21 cellular contexts compared by ENCODE assay signal in the genomic region with DNA sequence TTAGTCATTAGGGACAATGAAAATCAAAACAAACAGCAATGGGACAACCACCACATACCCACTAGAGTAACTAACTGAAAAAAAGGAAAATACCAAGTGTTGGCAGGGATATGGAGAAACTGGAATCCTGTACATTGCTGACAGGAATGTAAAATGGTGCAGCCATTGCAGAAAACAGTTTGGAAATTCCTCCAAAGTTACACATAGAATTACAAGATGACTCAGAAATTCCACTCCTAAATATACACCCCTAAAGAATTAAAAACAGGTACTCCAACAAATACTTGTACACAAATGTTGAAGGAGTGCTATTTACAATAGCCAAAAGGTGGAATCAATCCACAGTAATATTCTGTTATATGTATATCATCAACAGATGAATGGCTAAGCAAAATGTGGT.
DNase-seq lines count a peak whose midpoint lies in the region; ATAC-seq and TF ChIP-seq lines count a peak whose summit lies in the region.
"Had no signal": no experiment of that assay in that cellular context is flagged by ENCODE, and none has a peak within 500 bp of the region (broad histone marks: within the 10 kb centered on the region; RNA-seq: fewer than 3 reads in every experiment).

No MANE protein-coding gene starts in this region.

- intact Hi-C loops in Panc1 (cut with micrococcal nuclease; ENCODE audit: unreplicated experiment), result loop anchor here (5.0 to 10.0 kb wide), 2 partner anchors 38 to 174 kb away; no protein-coding TSS in a partner anchor

- no TSS peak for BruUV-seq in Panc1 (replicated peaks; lab: Mats Ljungman, UMichigan)

- H3K27ac ChIP-seq in Panc1 (ENCODE audit: low read length) (no peak overlapping the region), epithelial cell of prostate (peak overlapping the region; percentile 2)
- H3K27ac ChIP-seq: gastrocnemius medialis had no signal

- no peak overlapping the region for H3K4me3 ChIP-seq in Panc1 (ENCODE audit: low read depth in 2 of 2, low read length in 2 of 2)
- H3K4me3 ChIP-seq: gastrocnemius medialis had no signal

- H3K4me1 Mint-ChIP-seq in activated T-cell treated with anti-CD3 and anti-CD28 coated beads, Interleukin-2, amount 50 U/mL, for 24 hours (ENCODE audit: low read depth), result peaks cover 36% of the 10 kb centered on the region
- peaks cover 2% of the 10 kb centered on the region for H3K4me1 Mint-ChIP-seq in progenitor cell of endocrine pancreas (ENCODE audit: low read depth)
- peaks cover 37% of the 10 kb centered on the region for H3K4me1 Mint-ChIP-seq in stimulated activated effector memory CD8-positive, alpha-beta T cell treated with anti-CD3 and anti-CD28 coated beads, Interleukin-12 subunit alpha, Interleukin-12 subunit beta, amount 100 ng/mL, for 72 hours

- H3K9me3 Mint-ChIP-seq in activated T-cell treated with anti-CD3 and anti-CD28 coated beads, Interleukin-2, amount 50 U/mL, for 24 hours, result no peaks in the 10 kb centered on the region
- peaks cover 2% of the 10 kb centered on the region for H3K9me3 Mint-ChIP-seq in progenitor cell of endocrine pancreas (ENCODE audit: low read depth)
- no peaks in the 10 kb centered on the region for H3K9me3 Mint-ChIP-seq in stimulated activated effector memory CD8-positive, alpha-beta T cell treated with anti-CD3 and anti-CD28 coated beads, Interleukin-12 subunit alpha, Interleukin-12 subunit beta, amount 100 ng/mL, for 72 hours
- H3K9me3 Mint-ChIP-seq: effector memory CD8-positive, alpha-beta T cell; nephron progenitor cell; stimulated activated naive B cell treated with anti-CD40 and anti-IgM and Interleukin-4, amounts not matched to agents 10 μg/mL and 1 μg/mL and 100 μg/mL, for 72 hours had no signal

- POLR2A ChIA-PET in Panc1 (lab: Charles Lee), result no interaction called here

- H3K9me3 ChIP-seq in Panc1 (ENCODE audit: control insufficient read depth, insufficient read depth, low read depth, low read length), result no peaks in the 10 kb centered on the region
- H3K9me3 ChIP-seq: gastrocnemius medialis, SK-N-SH had no signal

- in situ Hi-C loops in Panc1 (cut with HindIII; ENCODE audit: low pct_unique_long_range_greater_than_20kb, low sequenced_read_pairs), result no loop called here

- H3K36me3 ChIP-seq in Panc1 (ENCODE audit: control insufficient read depth, insufficient read depth, low read length), result peaks cover 2% of the 10 kb centered on the region; the same call in 1 of the 2 replicates

- no peak overlapping the region for H3K4me3 Mint-ChIP-seq in activated T-cell treated with anti-CD3 and anti-CD28 coated beads, Interleukin-2, amount 50 U/mL, for 24 hours
- H3K4me3 Mint-ChIP-seq in progenitor cell of endocrine pancreas (ENCODE audit: low read depth), result no peak overlapping the region
- H3K4me3 Mint-ChIP-seq in stimulated activated effector memory CD8-positive, alpha-beta T cell treated with anti-CD3 and anti-CD28 coated beads, Interleukin-12 subunit alpha, Interleukin-12 subunit beta, amount 100 ng/mL, for 72 hours, result no peak overlapping the region
- H3K4me3 Mint-ChIP-seq: effector memory CD8-positive, alpha-beta T cell; mesothelial cell of epicardium; nephron progenitor cell; stimulated activated naive B cell treated with anti-CD40 and anti-IgM and Interleukin-4, amounts not matched to agents 10 μg/mL and 1 μg/mL and 100 μg/mL, for 72 hours had no signal

- peak overlapping the region; percentile 44 for H3K27ac Mint-ChIP-seq in activated T-cell treated with anti-CD3 and anti-CD28 coated beads, Interleukin-2, amount 50 U/mL, for 24 hours
- peak overlapping the region; percentile 11 for H3K27ac Mint-ChIP-seq in progenitor cell of endocrine pancreas
- H3K27ac Mint-ChIP-seq in stimulated activated effector memory CD8-positive, alpha-beta T cell treated with anti-CD3 and anti-CD28 coated beads, Interleukin-12 subunit alpha, Interleukin-12 subunit beta, amount 100 ng/mL, for 72 hours, result no peak overlapping the region
- H3K27ac Mint-ChIP-seq: mesothelial cell of epicardium, nephron progenitor cell had no signal

- TF ChIP-seq CTCF in Panc1 (IDR thresholded peaks at IDR 0.05), result no peak
- no peak for TF ChIP-seq CTCF in progenitor cell of endocrine pancreas (IDR thresholded peaks at IDR 0.05; ENCODE audit: unreplicated experiment)

- no peaks in the 10 kb centered on the region for H3K27me3 Mint-ChIP-seq in activated T-cell treated with anti-CD3 and anti-CD28 coated beads, Interleukin-2, amount 50 U/mL, for 24 hours
- no peaks in the 10 kb centered on the region for H3K27me3 Mint-ChIP-seq in progenitor cell of endocrine pancreas
- H3K27me3 Mint-ChIP-seq: effector memory CD8-positive, alpha-beta T cell; stimulated activated naive B cell treated with anti-CD40 and anti-IgM and Interleukin-4, amounts not matched to agents 10 μg/mL and 1 μg/mL and 100 μg/mL, for 72 hours had no signal

- H3K27me3 ChIP-seq in Panc1 (ENCODE audit: control insufficient read depth, insufficient read depth, low read length), result no peaks in the 10 kb centered on the region
- H3K27me3 ChIP-seq: gastrocnemius medialis had no signal

- DNase-seq in activated T-cell treated with anti-CD3 and anti-CD28 coated beads, Interleukin-2, amount 50 U/mL, for 24 hours, result no peak
- DNase-seq in activated T-cell treated with anti-CD3 and anti-CD28 coated beads, Interleukin-2, amount 50 U/mL, for 48 hours, result no peak
- DNase-seq in Panc1 (ENCODE audit: low read depth, low spot score) (no peak), epithelial cell of prostate (ENCODE audit: low read depth, low spot score) (no peak), progenitor cell of endocrine pancreas (ENCODE audit: low spot score, unreplicated experiment) (no peak), NCI-H2196 treated with DMSO at 0.1 percent for 48 hours (lab: John Stamatoyannopoulos, UW; ENCODE audit: unreplicated experiment) (no peak)
- no peak for DNase-seq in stimulated activated effector memory CD8-positive, alpha-beta T cell treated with anti-CD3 and anti-CD28 coated beads, Interleukin-12 subunit alpha, Interleukin-12 subunit beta, amount 100 ng/mL, for 72 hours (ENCODE audit: low spot score in 2 of 2)
- DNase-seq: 8988T; activated CD4-positive, CD25-positive, alpha-beta regulatory T cell treated with anti-CD3 and anti-CD28 coated beads, Interleukin-2, amount 50 U/mL, for 72 hours; C1 segment of cervical spinal cord; effector memory CD8-positive, alpha-beta T cell; gastrocnemius medialis; KG1; left cardiac atrium; NCI-H69; nephron progenitor cell; SK-N-SH; stimulated activated CD4-positive, alpha-beta T cell treated with anti-CD3 and anti-CD28 coated beads, Interleukin-15, amount 100 ng/mL, for 24 hours; stimulated activated naive B cell treated with anti-CD40 and anti-IgM and Interleukin-4, amounts not matched to agents 10 μg/mL and 1 μg/mL and 100 μg/mL, for 72 hours had no signal

- peaks cover 91% of the 10 kb centered on the region for H3K36me3 Mint-ChIP-seq in activated T-cell treated with anti-CD3 and anti-CD28 coated beads, Interleukin-2, amount 50 U/mL, for 24 hours (ENCODE audit: low read depth)
- peaks cover 27% of the 10 kb centered on the region for H3K36me3 Mint-ChIP-seq in progenitor cell of endocrine pancreas (ENCODE audit: insufficient read depth)
- peaks cover 84% of the 10 kb centered on the region for H3K36me3 Mint-ChIP-seq in stimulated activated effector memory CD8-positive, alpha-beta T cell treated with anti-CD3 and anti-CD28 coated beads, Interleukin-12 subunit alpha, Interleukin-12 subunit beta, amount 100 ng/mL, for 72 hours

- no peaks in the 10 kb centered on the region for H3K4me1 ChIP-seq in Panc1 (ENCODE audit: control insufficient read depth, insufficient read depth, low read length)

- CTCF ChIA-PET in Panc1 (lab: Charles Lee), result no interaction called here

- ATAC-seq in Panc1 (0 out of 2 replicates have a peak, but pooled peaks have one; percentile 42), HG02763 (IDR thresholded peaks at IDR 0.05; ENCODE audit: unreplicated experiment) (no peak)
- no peak for ATAC-seq in stimulated activated effector memory CD8-positive, alpha-beta T cell treated with anti-CD3 and anti-CD28 coated beads, Interleukin-12 subunit alpha, Interleukin-12 subunit beta, amount 100 ng/mL, for 72 hours
- ATAC-seq: effector memory CD8-positive, alpha-beta T cell; gastrocnemius medialis; left cardiac atrium; stimulated activated naive B cell treated with anti-CD40 and anti-IgM and Interleukin-4, amounts not matched to agents 10 μg/mL and 1 μg/mL and 100 μg/mL, for 72 hours had no signal
